1 cellular context compared by ENCODE assay signal in the genomic region with DNA sequence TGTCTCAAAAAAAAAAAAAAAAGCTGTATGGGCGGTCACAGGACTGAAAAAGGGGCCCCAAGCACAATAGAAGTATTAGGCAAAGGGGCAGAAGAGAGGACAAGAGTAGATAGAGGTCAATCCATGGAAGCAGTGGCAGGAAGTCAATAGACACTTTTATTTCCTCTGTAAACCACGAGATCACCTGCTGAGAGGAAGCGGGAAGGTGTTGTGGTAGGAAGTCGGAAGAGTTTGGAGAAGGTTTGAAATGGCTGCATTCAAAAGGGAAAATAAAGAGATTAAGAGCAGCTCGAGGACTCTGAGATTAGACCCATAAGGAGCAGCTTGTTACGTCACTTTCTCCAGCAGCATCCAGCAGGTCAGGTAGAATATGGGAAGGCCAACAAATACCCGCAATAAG.
TF ChIP-seq lines count a peak whose summit lies in the region.

No MANE protein-coding gene starts in this region.

TF ChIP-seq in GM23338, 12 proteins besides CTCF, POLR2A, EP300 and RAD21 (continued from another document):
- no peak for TF ChIP-seq ZNF462 (CRISPR knock-in tag; IDR thresholded peaks at IDR 0.05)
